ENCODE assay signal across 2 cellular contexts in the genomic region with DNA sequence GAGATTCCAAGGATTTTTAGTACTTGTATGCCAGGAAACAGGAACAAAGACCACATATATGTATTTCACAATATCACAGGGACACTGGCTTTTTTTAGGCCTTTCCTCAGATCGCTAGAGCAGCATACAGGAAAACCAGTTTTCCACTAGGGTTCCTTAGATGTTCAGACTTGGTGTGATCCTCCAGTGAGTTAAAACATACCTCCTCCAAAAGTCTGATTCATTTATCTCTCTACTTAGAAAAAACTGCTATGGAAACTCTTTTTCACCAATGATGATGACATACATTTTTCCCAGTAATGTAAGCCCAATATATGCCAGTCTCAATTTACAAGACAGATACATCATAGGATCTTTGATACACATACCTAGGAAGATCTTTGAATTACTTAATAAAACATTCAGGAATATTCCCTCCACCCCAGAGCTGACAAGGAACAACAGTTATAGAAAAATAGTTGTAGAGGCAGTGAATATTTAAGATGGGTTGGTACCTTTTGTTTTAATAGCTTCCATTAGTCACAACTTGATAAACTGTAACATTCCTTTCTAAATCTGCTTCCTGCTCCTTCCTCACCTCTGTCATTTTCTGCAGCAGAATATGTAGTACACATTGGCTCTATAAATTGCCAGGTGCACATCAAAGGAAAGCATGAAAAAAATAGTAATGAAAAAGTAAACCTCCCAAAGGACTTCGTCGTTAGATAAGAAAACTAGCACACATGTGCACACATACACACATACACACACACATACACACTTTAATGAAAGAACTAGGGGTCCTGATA.
TF ChIP-seq lines count a peak whose summit lies in the region.

No MANE protein-coding gene starts in this region.

TF ChIP-seq in SK-N-SH, 30 proteins besides CTCF, POLR2A, EP300 and RAD21:
- TF ChIP-seq, protein P1, sequence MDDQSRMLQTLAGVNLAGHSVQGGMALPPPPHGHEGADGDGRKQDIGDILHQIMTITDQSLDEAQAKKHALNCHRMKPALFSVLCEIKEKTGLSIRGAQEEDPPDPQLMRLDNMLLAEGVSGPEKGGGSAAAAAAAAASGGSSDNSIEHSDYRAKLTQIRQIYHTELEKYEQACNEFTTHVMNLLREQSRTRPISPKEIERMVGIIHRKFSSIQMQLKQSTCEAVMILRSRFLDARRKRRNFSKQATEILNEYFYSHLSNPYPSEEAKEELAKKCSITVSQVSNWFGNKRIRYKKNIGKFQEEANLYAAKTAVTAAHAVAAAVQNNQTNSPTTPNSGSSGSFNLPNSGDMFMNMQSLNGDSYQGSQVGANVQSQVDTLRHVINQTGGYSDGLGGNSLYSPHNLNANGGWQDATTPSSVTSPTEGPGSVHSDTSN (IDR thresholded peaks at IDR 0.05): peak; percentile 77
- TF ChIP-seq SIN3A (IDR thresholded peaks at IDR 0.05; ENCODE audit: borderline replicate concordance, low read depth, low read length) (no peak), TCF12 (IDR thresholded peaks at IDR 0.05) (peak; percentile 46), TAF1 (IDR thresholded peaks at IDR 0.05; ENCODE audit: borderline replicate concordance, low read depth, low read length) (no peak), CHD2 (IDR thresholded peaks at IDR 0.05; ENCODE audit: low read length, partially characterized antibody) (no peak), GATA2 (CRISPR knock-in tag; IDR thresholded peaks at IDR 0.05) (no peak), EZH2phosphoT487 (IDR thresholded peaks at IDR 0.05; ENCODE audit: borderline replicate concordance, low read depth) (no peak), TEAD4 (IDR thresholded peaks at IDR 0.05; ENCODE audit: borderline replicate concordance, insufficient read depth) (no peak; the same call in 1 of the 2 replicates), RCOR1 (IDR thresholded peaks at IDR 0.05; ENCODE audit: low read length) (no peak), ELF1 (IDR thresholded peaks at IDR 0.05) (no peak), JUND (IDR thresholded peaks at IDR 0.05) (peak; percentile 47), FOSL2 (IDR thresholded peaks at IDR 0.05; ENCODE audit: borderline replicate concordance, low read depth) (peak; percentile 42; the same call in 1 of the 2 replicates), POLR2AphosphoS5 (IDR thresholded peaks at IDR 0.05; ENCODE audit: low read depth, low read length) (no peak; the same call in 1 of the 2 replicates), FOXJ3 (CRISPR knock-in tag; IDR thresholded peaks at IDR 0.05) (no peak)
- TF ChIP-seq, protein P2, sequence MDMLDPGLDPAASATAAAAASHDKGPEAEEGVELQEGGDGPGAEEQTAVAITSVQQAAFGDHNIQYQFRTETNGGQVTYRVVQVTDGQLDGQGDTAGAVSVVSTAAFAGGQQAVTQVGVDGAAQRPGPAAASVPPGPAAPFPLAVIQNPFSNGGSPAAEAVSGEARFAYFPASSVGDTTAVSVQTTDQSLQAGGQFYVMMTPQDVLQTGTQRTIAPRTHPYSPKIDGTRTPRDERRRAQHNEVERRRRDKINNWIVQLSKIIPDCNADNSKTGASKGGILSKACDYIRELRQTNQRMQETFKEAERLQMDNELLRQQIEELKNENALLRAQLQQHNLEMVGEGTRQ (IDR thresholded peaks at IDR 0.05; ENCODE audit: borderline replicate concordance, low read depth, low read length): no peak
- TF ChIP-seq, protein P3, sequence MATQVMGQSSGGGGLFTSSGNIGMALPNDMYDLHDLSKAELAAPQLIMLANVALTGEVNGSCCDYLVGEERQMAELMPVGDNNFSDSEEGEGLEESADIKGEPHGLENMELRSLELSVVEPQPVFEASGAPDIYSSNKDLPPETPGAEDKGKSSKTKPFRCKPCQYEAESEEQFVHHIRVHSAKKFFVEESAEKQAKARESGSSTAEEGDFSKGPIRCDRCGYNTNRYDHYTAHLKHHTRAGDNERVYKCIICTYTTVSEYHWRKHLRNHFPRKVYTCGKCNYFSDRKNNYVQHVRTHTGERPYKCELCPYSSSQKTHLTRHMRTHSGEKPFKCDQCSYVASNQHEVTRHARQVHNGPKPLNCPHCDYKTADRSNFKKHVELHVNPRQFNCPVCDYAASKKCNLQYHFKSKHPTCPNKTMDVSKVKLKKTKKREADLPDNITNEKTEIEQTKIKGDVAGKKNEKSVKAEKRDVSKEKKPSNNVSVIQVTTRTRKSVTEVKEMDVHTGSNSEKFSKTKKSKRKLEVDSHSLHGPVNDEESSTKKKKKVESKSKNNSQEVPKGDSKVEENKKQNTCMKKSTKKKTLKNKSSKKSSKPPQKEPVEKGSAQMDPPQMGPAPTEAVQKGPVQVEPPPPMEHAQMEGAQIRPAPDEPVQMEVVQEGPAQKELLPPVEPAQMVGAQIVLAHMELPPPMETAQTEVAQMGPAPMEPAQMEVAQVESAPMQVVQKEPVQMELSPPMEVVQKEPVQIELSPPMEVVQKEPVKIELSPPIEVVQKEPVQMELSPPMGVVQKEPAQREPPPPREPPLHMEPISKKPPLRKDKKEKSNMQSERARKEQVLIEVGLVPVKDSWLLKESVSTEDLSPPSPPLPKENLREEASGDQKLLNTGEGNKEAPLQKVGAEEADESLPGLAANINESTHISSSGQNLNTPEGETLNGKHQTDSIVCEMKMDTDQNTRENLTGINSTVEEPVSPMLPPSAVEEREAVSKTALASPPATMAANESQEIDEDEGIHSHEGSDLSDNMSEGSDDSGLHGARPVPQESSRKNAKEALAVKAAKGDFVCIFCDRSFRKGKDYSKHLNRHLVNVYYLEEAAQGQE (IDR thresholded peaks at IDR 0.05; ENCODE audit: low read depth, low read length): no peak

TF ChIP-seq in H1, 55 proteins besides CTCF, POLR2A, EP300 and RAD21:
- TF ChIP-seq EGR1 (IDR thresholded peaks at IDR 0.05; ENCODE audit: borderline replicate concordance, low read depth, low read length) (no peak), JUND (IDR thresholded peaks at IDR 0.05; ENCODE audit: low read length) (no peak), CREB1 (IDR thresholded peaks at IDR 0.05) (no peak), RXRA (IDR thresholded peaks at IDR 0.05; ENCODE audit: insufficient read depth, low read depth, low read length) (no peak), RBBP5 (IDR thresholded peaks at IDR 0.05; ENCODE audit: borderline replicate concordance, low read depth, low read length) (no peak), SP2 (IDR thresholded peaks at IDR 0.05; ENCODE audit: low read length) (no peak), SAP30 (IDR thresholded peaks at IDR 0.05; ENCODE audit: insufficient read depth, insufficient replicate concordance, low read length) (no peak), TAF7 (optimal IDR thresholded peaks at IDR 0.05; ENCODE audit: borderline replicate concordance, low read depth, low read length) (no peak), CBX5 (IDR thresholded peaks at IDR 0.05; ENCODE audit: low read depth, low read length) (no peak), PHF8 (conservative IDR thresholded peaks at IDR 0.05; ENCODE audit: low read depth, low read length) (no peak), YY1 (IDR thresholded peaks at IDR 0.05; ENCODE audit: low read depth, low read length) (no peak), SP1 (IDR thresholded peaks at IDR 0.05; ENCODE audit: low read depth, low read length) (no peak), ZNF274 (IDR thresholded peaks at IDR 0.05; ENCODE audit: borderline replicate concordance, extremely low read depth, low read length) (no peak), SUZ12 (IDR thresholded peaks at IDR 0.05; ENCODE audit: low read length) (no peak), TCF12 (IDR thresholded peaks at IDR 0.05; ENCODE audit: low read depth, low read length) (no peak), BRCA1 (IDR thresholded peaks at IDR 0.05; ENCODE audit: low read depth, low read length) (no peak), KDM1A (IDR thresholded peaks at IDR 0.05; ENCODE audit: borderline replicate concordance, low read length) (no peak)
- TF ChIP-seq, protein P4, sequence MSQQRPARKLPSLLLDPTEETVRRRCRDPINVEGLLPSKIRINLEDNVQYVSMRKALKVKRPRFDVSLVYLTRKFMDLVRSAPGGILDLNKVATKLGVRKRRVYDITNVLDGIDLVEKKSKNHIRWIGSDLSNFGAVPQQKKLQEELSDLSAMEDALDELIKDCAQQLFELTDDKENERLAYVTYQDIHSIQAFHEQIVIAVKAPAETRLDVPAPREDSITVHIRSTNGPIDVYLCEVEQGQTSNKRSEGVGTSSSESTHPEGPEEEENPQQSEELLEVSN (IDR thresholded peaks at IDR 0.05): no peak
- TF ChIP-seq, protein P5, sequence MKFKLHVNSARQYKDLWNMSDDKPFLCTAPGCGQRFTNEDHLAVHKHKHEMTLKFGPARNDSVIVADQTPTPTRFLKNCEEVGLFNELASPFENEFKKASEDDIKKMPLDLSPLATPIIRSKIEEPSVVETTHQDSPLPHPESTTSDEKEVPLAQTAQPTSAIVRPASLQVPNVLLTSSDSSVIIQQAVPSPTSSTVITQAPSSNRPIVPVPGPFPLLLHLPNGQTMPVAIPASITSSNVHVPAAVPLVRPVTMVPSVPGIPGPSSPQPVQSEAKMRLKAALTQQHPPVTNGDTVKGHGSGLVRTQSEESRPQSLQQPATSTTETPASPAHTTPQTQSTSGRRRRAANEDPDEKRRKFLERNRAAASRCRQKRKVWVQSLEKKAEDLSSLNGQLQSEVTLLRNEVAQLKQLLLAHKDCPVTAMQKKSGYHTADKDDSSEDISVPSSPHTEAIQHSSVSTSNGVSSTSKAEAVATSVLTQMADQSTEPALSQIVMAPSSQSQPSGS (IDR thresholded peaks at IDR 0.05; ENCODE audit: low read length): no peak
